ENCODE assay signal across 25 cellular contexts in genomic region chr16:57848181-57848580, GRCh38. TPM values are rescaled to one million over a fixed set of nuclear protein-coding genes. Genes with fewer than 3 reads are reported as not detected.
A peak's percentile ranks its signal among the peaks of the same experiment; 100 is the strongest.
DNase-seq lines count a peak whose midpoint lies in the region; ATAC-seq, FAIRE-seq and TF ChIP-seq lines count a peak whose summit lies in the region.
"Had no signal": no experiment of that assay in that cellular context is flagged by ENCODE, and none has a peak within 500 bp of the region (broad histone marks: within the 10 kb centered on the region; RNA-seq: fewer than 3 reads in every experiment).

No MANE protein-coding gene starts in this region.

- no peaks in the 10 kb centered on the region for H3K23me2 ChIP-seq in H1 (ENCODE audit: low read depth, low read length)

- peaks cover 44% of the 10 kb centered on the region for H3K4me1 Mint-ChIP-seq in osteocyte (ENCODE audit: unreplicated experiment)
- H3K4me1 Mint-ChIP-seq: CD14-positive monocyte; CD8-positive, alpha-beta memory T cell had no signal

- DNase-seq in HepG2 (ENCODE audit: low spot score) (no peak), right lobe of liver (no peak), H1 (ENCODE audit: low read depth in 1 of 2, low spot score in 2 of 2) (no peak), osteocyte (ENCODE audit: extremely low spot score, unreplicated experiment) (no peak), T1000 (lab: John Stamatoyannopoulos, UW) (no peak), GOT3 (lab: John Stamatoyannopoulos, UW) (no peak), EL (no peak)
- DNase-seq: ACHN; AML-193; BE2C; CD4-positive, alpha-beta T cell; CD8-positive, alpha-beta memory T cell; DMS 273 treated with DMSO at 0.1 percent for 48 hours; DMS79; GF-D8; H9 had no signal

- no peaks in the 10 kb centered on the region for H3K9me3 ChIP-seq in HepG2 (ENCODE audit: low read length)
- H3K9me3 ChIP-seq in right lobe of liver = no peaks in the 10 kb centered on the region
- H3K9me3 ChIP-seq in H1 (ENCODE audit: insufficient read depth in 2 of 2, low read depth in 1 of 2, low read length in 1 of 2) = no peaks in the 10 kb centered on the region
- H3K9me3 ChIP-seq: BE2C; BLaER1 treated with 17β-estradiol and CSF1 and Interleukin-3, amounts not matched to agents 10 nM and 100 nM had no signal

- no peak overlapping the region for H3K4me3 Mint-ChIP-seq in osteocyte (ENCODE audit: unreplicated experiment)
- H3K4me3 Mint-ChIP-seq: CD14-positive monocyte; CD4-positive, alpha-beta T cell; CD8-positive, alpha-beta memory T cell; H9 had no signal

- no peak for ATAC-seq in HepG2
- no peak for ATAC-seq in right lobe of liver
- ATAC-seq in GM19395 (IDR thresholded peaks at IDR 0.05; ENCODE audit: unreplicated experiment) = no peak
- ATAC-seq: HCT116 had no signal

- no peak overlapping the region for H4K8ac ChIP-seq in H1 (ENCODE audit: extremely low read depth, insufficient read depth, low read length)

- H3K27ac Mint-ChIP-seq in osteocyte (ENCODE audit: unreplicated experiment) = peak overlapping the region; percentile 14
- H3K27ac Mint-ChIP-seq: CD14-positive monocyte; CD4-positive, alpha-beta T cell had no signal

- no peaks in the 10 kb centered on the region for H3K79me1 ChIP-seq in H1 (ENCODE audit: low read depth, low read length)

- H2AFZ ChIP-seq in HepG2 (ENCODE audit: low read length) (no peak overlapping the region), H1 (ENCODE audit: low read length) (no peak overlapping the region)

- H4K20me1 ChIP-seq in HepG2 (ENCODE audit: insufficient read depth, low read length) (no peaks in the 10 kb centered on the region), H1 (replicated peaks in 1 of 2; ENCODE audit: control insufficient read depth in 1 of 2, insufficient read depth in 2 of 2, low read length in 2 of 2) (no peaks in the 10 kb centered on the region)
- H4K20me1 ChIP-seq: BLaER1 treated with 17β-estradiol and CSF1 and Interleukin-3, amounts not matched to agents 10 nM and 100 nM had no signal

- no peak overlapping the region for H2BK15ac ChIP-seq in H1 (ENCODE audit: low read length)

- H2AK5ac ChIP-seq in H1 (ENCODE audit: low read depth, low read length) = 0 out of 2 replicates have a peak overlapping the region, but pooled peaks have one; percentile 75

- H3K4me2 ChIP-seq in HepG2 (ENCODE audit: low read depth, low read length) (no peak overlapping the region), H1 (ENCODE audit: insufficient read depth in 1 of 2, low read depth in 2 of 2, low read length in 2 of 2) (no peak overlapping the region)
- H3K4me2 ChIP-seq: BLaER1 treated with 17β-estradiol and CSF1 and Interleukin-3, amounts not matched to agents 10 nM and 100 nM had no signal

- H2BK12ac ChIP-seq in H1 (ENCODE audit: low read depth, low read length) = no peak overlapping the region

- H3K27ac ChIP-seq in HepG2 (ENCODE audit: extremely low read length, insufficient read depth, low read length) = no peak overlapping the region
- no peak overlapping the region for H3K27ac ChIP-seq in right lobe of liver
- H3K27ac ChIP-seq in H1 (ENCODE audit: low read depth, low read length) = no peak overlapping the region
- H3K27ac ChIP-seq: 22Rv1; BLaER1 treated with 17β-estradiol and CSF1 and Interleukin-3, amounts not matched to agents 10 nM and 100 nM had no signal

- H3K27me3 ChIP-seq in HepG2 (ENCODE audit: control insufficient read depth in 1 of 2, insufficient read depth in 2 of 2, low read length in 2 of 2) = no peaks in the 10 kb centered on the region
- H3K27me3 ChIP-seq in right lobe of liver = no peaks in the 10 kb centered on the region
- 0 out of 7 replicates have a peak, but pooled peaks cover 0 to 1% (median 0%) of the 10 kb centered on the region in 4 experiments for H3K27me3 ChIP-seq in H1 (replicated peaks in 1 of 4; ENCODE audit: control insufficient read depth in 3 of 4, extremely low read depth in 1 of 4, insufficient read depth in 3 of 4, low read length in 3 of 4)
- H3K27me3 ChIP-seq: BE2C; BLaER1 treated with 17β-estradiol and CSF1 and Interleukin-3, amounts not matched to agents 10 nM and 100 nM had no signal

- TF ChIP-seq POLR2A in HepG2 (IDR thresholded peaks at IDR 0.05; ENCODE audit: insufficient read depth in 1 of 2, low read depth in 2 of 2, low read length in 2 of 2) (no peak), right lobe of liver (IDR thresholded peaks at IDR 0.05) (no peak), H1 (IDR thresholded peaks at IDR 0.05; ENCODE audit: control extremely low read depth in 1 of 2, low read depth in 2 of 2, low read length in 2 of 2) (no peak)

- FAIRE-seq in HepG2 (lab: Jason Lieb, UNC) = peak; percentile 8
- FAIRE-seq in H1 (lab: Jason Lieb, UNC) = no peak
- FAIRE-seq: A204.1, D721Med, GM12891, GM18507 had no signal

- H3K36me3 Mint-ChIP-seq in osteocyte (ENCODE audit: unreplicated experiment) = no peaks in the 10 kb centered on the region
- H3K36me3 Mint-ChIP-seq: CD14-positive monocyte; CD8-positive, alpha-beta memory T cell had no signal

- H4K5ac ChIP-seq in H1 (ENCODE audit: insufficient read length, low read depth, low read length) = no peak overlapping the region

- H3K9me3 Mint-ChIP-seq in osteocyte (ENCODE audit: unreplicated experiment) = no peaks in the 10 kb centered on the region
- H3K9me3 Mint-ChIP-seq: CD4-positive, alpha-beta T cell; CD8-positive, alpha-beta memory T cell had no signal

- no peak overlapping the region for H4K91ac ChIP-seq in H1 (replicated peaks; ENCODE audit: insufficient read length, low read length)

- TF ChIP-seq EP300 in HepG2 (IDR thresholded peaks at IDR 0.05; ENCODE audit: low read depth in 2 of 2, low read length in 2 of 2) (no peak), HepG2 (CRISPR knock-in tag; IDR thresholded peaks at IDR 0.05; ENCODE audit: borderline replicate concordance) (no peak), H1 (IDR thresholded peaks at IDR 0.05; ENCODE audit: borderline replicate concordance in 1 of 2, low read depth in 2 of 2, low read length in 2 of 2) (no peak)

- H3K56ac ChIP-seq in H1 (replicated peaks; ENCODE audit: insufficient read length, low read depth, low read length) = no peak overlapping the region

- no peak overlapping the region for H3K4ac ChIP-seq in H1 (replicated peaks; ENCODE audit: insufficient read length, low read depth, low read length)

- BruUV-seq in HepG2 (replicated peaks; lab: Mats Ljungman, UMichigan) = no TSS peak

- POLR2A ChIA-PET in HepG2 (lab: Yijun Ruan, JAX) (interaction anchor here (0.6 kb wide), 1 partner anchor 44 kb away, joined by 3 read pairs; no protein-coding TSS in a partner anchor), H1 (lab: Charles Lee; ENCODE audit: partially characterized antibody) (interaction anchor here (0.6 to 0.9 kb wide), 4 partner anchors 10 to 31 kb away, joined by 3 to 4 read pairs (median 4); no protein-coding TSS in a partner anchor)

- H3K4me3 ChIP-seq in HepG2 (replicated peaks in 1 of 3; ENCODE audit: insufficient read depth in 1 of 3, low read depth in 2 of 3, low read length in 3 of 3) (no peak overlapping the region), right lobe of liver (no peak overlapping the region), H1 (ENCODE audit: extremely low read depth in 1 of 4, insufficient read depth in 2 of 4, low read depth in 3 of 4, low read length in 4 of 4) (no peak overlapping the region)
- H3K4me3 ChIP-seq: BLaER1 treated with 17β-estradiol and CSF1 and Interleukin-3, amounts not matched to agents 10 nM and 100 nM had no signal

- no peak overlapping the region for H2BK5ac ChIP-seq in H1 (ENCODE audit: low read depth, low read length)

- H3K4me1 ChIP-seq in HepG2 (ENCODE audit: insufficient read depth, low read length) (peaks cover 24% of the 10 kb centered on the region), right lobe of liver (no peaks in the 10 kb centered on the region), H1 (replicated peaks in 1 of 4; ENCODE audit: control insufficient read depth in 3 of 4, insufficient read depth in 4 of 4, low read length in 3 of 4) (peaks cover 2 to 13% (median 7%) of the 10 kb centered on the region in 4 experiments; a peak in 5 of 7 replicates)
- H3K4me1 ChIP-seq: BE2C had no signal

- WGBS in HepG2 (ENCODE audit: low lambda C conversion rate) = 91% methylated on average over 5 of the region's 5 CpGs
- WGBS in right lobe of liver (ENCODE audit: insufficient coverage, low coverage, low lambda C conversion rate, missing lambda C conversion rate) = 89% methylated on average over 5 of the region's 5 CpGs
- 88% methylated on average over 5 of the region's 5 CpGs; no CpG with 5 or more reads in 1 of the 2 experiments for WGBS in H1 (ENCODE audit: extremely low coverage in 1 of 2, insufficient coverage in 1 of 2, insufficient read length in 1 of 2, insufficient replicate concordance in 2 of 2, low coverage in 1 of 2, low lambda C conversion rate in 2 of 2, missing lambda C conversion rate in 1 of 2), 2 experiments

- no peak for TF ChIP-seq RAD21 in HepG2 (CRISPR knock-in tag; IDR thresholded peaks at IDR 0.05)
- TF ChIP-seq RAD21 in H1 (IDR thresholded peaks at IDR 0.05 in 1 of 2, conservative IDR thresholded peaks at IDR 0.05 in 1 of 2; ENCODE audit: low read depth in 2 of 2, low read length in 2 of 2) = no peak

- H3K14ac ChIP-seq in H1 (ENCODE audit: insufficient read length) = no peak overlapping the region

- intact Hi-C loops in HepG2 (cut with micrococcal nuclease; ENCODE audit: unreplicated experiment) = no loop called here
- intact Hi-C loops in right lobe of liver (cut with DNase I) = no loop called here

- no peak overlapping the region for H3K9ac ChIP-seq in HepG2 (ENCODE audit: insufficient read depth, low read depth, low read length)
- no peak overlapping the region for H3K9ac ChIP-seq in H1 (replicated peaks in 1 of 4; ENCODE audit: extremely low read depth in 1 of 4, low read depth in 3 of 4, low read length in 3 of 4)
- H3K9ac ChIP-seq: BLaER1 treated with 17β-estradiol and CSF1 and Interleukin-3, amounts not matched to agents 10 nM and 100 nM had no signal

- CTCF ChIA-PET in HepG2 (lab: Yijun Ruan, JAX; ENCODE audit: low intra/inter-chr PET ratio, low total read pairs) (no interaction called here), H1 (lab: Charles Lee; ENCODE audit: partially characterized antibody) (interaction anchor here (0.7 to 1.9 kb wide), 9 partner anchors 10 to 73 kb away, joined by 3 to 9 read pairs (median 3); no protein-coding TSS in a partner anchor)

- in situ Hi-C loops in HepG2 (cut with HindIII; ENCODE audit: extremely low pct_ligation_motif_present, low pct_unique_long_range_greater_than_20kb) = no loop called here

- H2BK120ac ChIP-seq in H1 (replicated peaks; ENCODE audit: low read depth, low read length) = peak overlapping the region; percentile 43

- TF ChIP-seq CTCF in HepG2 (CRISPR knock-in tag; IDR thresholded peaks at IDR 0.05) = no peak
- no peak for TF ChIP-seq CTCF in right lobe of liver (IDR thresholded peaks at IDR 0.05)
- TF ChIP-seq CTCF in H1 (IDR thresholded peaks at IDR 0.05; ENCODE audit: control extremely low read depth in 1 of 3, insufficient read depth in 1 of 3, low read depth in 1 of 3, low read length in 3 of 3) = no peak
- TF ChIP-seq CTCF in osteocyte (IDR thresholded peaks at IDR 0.05) = no peak

- no peaks in the 10 kb centered on the region for H3K36me3 ChIP-seq in HepG2 (replicated peaks in 1 of 2; ENCODE audit: control insufficient read depth in 1 of 2, insufficient read depth in 2 of 2, low read length in 2 of 2)
- no peaks in the 10 kb centered on the region for H3K36me3 ChIP-seq in right lobe of liver
- no peaks in the 10 kb centered on the region for H3K36me3 ChIP-seq in H1 (ENCODE audit: control insufficient read depth in 2 of 4, insufficient read depth in 4 of 4, low read length in 3 of 4)
- H3K36me3 ChIP-seq: BE2C; BLaER1 treated with 17β-estradiol and CSF1 and Interleukin-3, amounts not matched to agents 10 nM and 100 nM had no signal

- H3K79me2 ChIP-seq in HepG2 (ENCODE audit: insufficient read depth, low read length) (no peaks in the 10 kb centered on the region), H1 (ENCODE audit: control insufficient read depth in 1 of 2, insufficient read depth in 2 of 2, low read length in 2 of 2) (no peaks in the 10 kb centered on the region)

- no peak overlapping the region for H2BK20ac ChIP-seq in H1 (ENCODE audit: low read length)

- H3K18ac ChIP-seq in H1 (ENCODE audit: extremely low read depth, low read length) = no peak overlapping the region

- no peaks in the 10 kb centered on the region for H3K27me3 Mint-ChIP-seq in osteocyte (ENCODE audit: unreplicated experiment)
- H3K27me3 Mint-ChIP-seq: CD4-positive, alpha-beta T cell had no signal

- no peak overlapping the region for H3K23ac ChIP-seq in H1 (ENCODE audit: insufficient read length)

RNA-seq across cellular contexts. Expression of gene KIFC3, which starts 45.9 kb away (rescaled TPM):
- 30.0 and 45.3 TPM in 2 replicates for total RNA-seq in HepG2 (2016; rRNA removed; fragmentation: Illumina TruSeq; extraction: Trizol)
- total RNA-seq in HepG2 (2016; cell fraction: cytosol; rRNA removed; fragmentation: Illumina TruSeq; extraction: Trizol; ENCODE audit: low read depth) = 11.2 and 13.3 TPM in 2 replicates
- 26.2 and 45.1 TPM in 2 replicates for total RNA-seq in HepG2 (2016; cell fraction: insoluble cytoplasmic fraction; rRNA removed; fragmentation: Illumina TruSeq; extraction: Trizol)
- 23.6 and 24.3 TPM in 2 replicates for total RNA-seq in HepG2 (2016; cell fraction: membrane; rRNA removed; fragmentation: Illumina TruSeq; extraction: Trizol)
- 39.1 and 45.8 TPM in 2 replicates for total RNA-seq in HepG2 (2016; cell fraction: nucleus; rRNA removed; fragmentation: Illumina TruSeq; extraction: Trizol)
- 42.1 and 70.6 TPM in 2 replicates for polyA plus RNA-seq in HepG2 (2011; rRNA removed)
- polyA plus RNA-seq in HepG2 (2011; cell fraction: cytosol; rRNA removed) = 43.4 and 59.0 TPM in 2 replicates
- 225 and 236 TPM in 2 replicates for polyA plus RNA-seq in HepG2 (2011; cell fraction: nucleus; rRNA removed)
- polyA plus RNA-seq in HepG2 (2012) = 21.3 and 43.4 TPM in 2 replicates
- polyA plus RNA-seq in HepG2 (2016; cell fraction: cytosol; fragmentation: Illumina TruSeq; extraction: Trizol; ENCODE audit: low read depth) = 14.4 and 14.6 TPM in 2 replicates
- polyA plus RNA-seq in HepG2 (2016; cell fraction: insoluble cytoplasmic fraction; fragmentation: Illumina TruSeq; extraction: Trizol; ENCODE audit: low read depth) = 20.2 and 24.5 TPM in 2 replicates
- 13.8 and 19.9 TPM in 2 replicates for polyA plus RNA-seq in HepG2 (2016; cell fraction: membrane; fragmentation: Illumina TruSeq; extraction: Trizol; ENCODE audit: low read depth)
- 79.4 and 80.8 TPM in 2 replicates for polyA plus RNA-seq in HepG2 (2016; cell fraction: nucleus; fragmentation: Illumina TruSeq; extraction: Trizol; ENCODE audit: insufficient read depth, low read depth)
- 132 and 141 TPM in 2 replicates for polyA minus RNA-seq in HepG2 (2011; rRNA and poly(A)+ RNA removed; ENCODE audit: low replicate concordance)
- polyA minus RNA-seq in HepG2 (2011; cell fraction: cytosol; rRNA and poly(A)+ RNA removed) = 31.9 and 33.7 TPM in 2 replicates
- 94.9 and 117 TPM in 2 replicates for polyA minus RNA-seq in HepG2 (2011; cell fraction: nucleus; rRNA and poly(A)+ RNA removed)
- total RNA-seq in right lobe of liver = 10 to 100 TPM; 20.3 to 88.9 (median 46.4) TPM
- total RNA-seq in H1 (2021; fragmentation: NEBNext Ultra II Directional; extraction: Animal tissue kit (Norgen Biotek cat#: 25700)) = 5.3 and 7.1 TPM in 2 replicates
- 2.1 and 3.8 TPM in 2 replicates for polyA plus RNA-seq in H1 (2011; rRNA removed)
- polyA plus RNA-seq in H1 (2011; cell fraction: cytosol; rRNA removed) = 4.4 TPM
- polyA plus RNA-seq in H1 (2011; cell fraction: nucleus; rRNA removed) = 11.5 TPM
- 2.1 to 3.7 TPM (median 2.8 TPM) in 4 replicates for polyA plus RNA-seq in H1 (2012, experiment 1 of 2)
- 1.6 TPM for polyA plus RNA-seq in H1 (2012, experiment 2 of 2)
- polyA plus RNA-seq in H1 (2013, experiment 1 of 2) = 4.3 TPM
- polyA plus RNA-seq in H1 (2013, experiment 2 of 2) = 4.4 TPM
- 3.3 and 3.9 TPM in 2 replicates for polyA minus RNA-seq in H1 (2011; rRNA and poly(A)+ RNA removed)
- 4.9 TPM for polyA minus RNA-seq in H1 (2011; cell fraction: cytosol; rRNA and poly(A)+ RNA removed)
- polyA minus RNA-seq in H1 (2011; cell fraction: nucleus; rRNA and poly(A)+ RNA removed) = 7.5 TPM
- 191 and 196 TPM in 2 replicates for total RNA-seq in osteocyte
- total RNA-seq: CD4-positive, alpha-beta T cell had no signal
